In genomic region chr10:76437011-76437410, GRCh38 we compare ENCODE assay signal across 23 cellular contexts.
DNase-seq lines count a peak whose midpoint lies in the region; ATAC-seq and TF ChIP-seq lines count a peak whose summit lies in the region.
"Had no signal": no experiment of that assay in that cellular context is flagged by ENCODE, and none has a peak within 500 bp of the region (broad histone marks: within the 10 kb centered on the region; RNA-seq: fewer than 3 reads in every experiment).

No MANE protein-coding gene starts in this region.

- H3K4me2 ChIP-seq in trophoblast cell (ENCODE audit: low read length), result no peak overlapping the region

- intact Hi-C loops in cardiac septum (cut with DNase I), result loop anchor here (5.0 kb wide), 1 partner anchor 40 kb away; no protein-coding TSS in a partner anchor
- intact Hi-C loops in left ventricle myocardium superior (cut with micrococcal nuclease), result no loop called here
- intact Hi-C loops in transverse colon (cut with DNase I; ENCODE audit: low total_unique reads), result no loop called here

- H3K4me1 ChIP-seq in cardiac muscle cell (ENCODE audit: low read depth) (peaks cover 34% of the 10 kb centered on the region), trophoblast cell (ENCODE audit: control insufficient read depth in 1 of 2, insufficient read depth in 2 of 2, low read length in 2 of 2) (peaks cover 20 to 27% of the 10 kb centered on the region in 2 experiments), transverse colon (peaks cover 0 to 6% (median 2%) of the 10 kb centered on the region in 4 donors)

- H3K9me3 ChIP-seq in cardiac muscle cell (ENCODE audit: low read depth) (no peaks in the 10 kb centered on the region), trophoblast cell (ENCODE audit: insufficient read depth, low read depth, low read length) (no peaks in the 10 kb centered on the region), transverse colon (no peaks in the 10 kb centered on the region)
- H3K9me3 ChIP-seq: BE2C had no signal

- H4K12ac ChIP-seq in trophoblast cell (ENCODE audit: low read depth, low read length), result no peak overlapping the region

- H3K27ac ChIP-seq in cardiac muscle cell, result peak overlapping the region; percentile 87
- peak overlapping the region; percentile 6 for H3K27ac ChIP-seq in trophoblast cell (ENCODE audit: low read depth, low read length)
- H3K27ac ChIP-seq in transverse colon, result no peak overlapping the region

- no peak overlapping the region for H3K14ac ChIP-seq in trophoblast cell (ENCODE audit: low read length)

- H3K4ac ChIP-seq in trophoblast cell (ENCODE audit: low read depth, low read length), result no peak overlapping the region

- H4K8ac ChIP-seq in trophoblast cell (ENCODE audit: low read depth, low read length), result no peak overlapping the region

- H4K91ac ChIP-seq in trophoblast cell (ENCODE audit: low read depth, low read length), result peak overlapping the region; percentile 56

- no peak overlapping the region for H3K23ac ChIP-seq in trophoblast cell (ENCODE audit: low read length)

- H2BK5ac ChIP-seq in trophoblast cell (ENCODE audit: low read depth, low read length, poor library complexity), result peak overlapping the region; percentile 32

- H3K4me3 ChIP-seq in cardiac muscle cell (no peak overlapping the region), trophoblast cell (ENCODE audit: low read depth, low read length) (no peak overlapping the region), transverse colon (no peak overlapping the region)

- H2BK120ac ChIP-seq in trophoblast cell (ENCODE audit: insufficient read depth, low read length, poor library complexity), result peak overlapping the region; percentile 54

- H3K36me3 ChIP-seq in cardiac muscle cell (no peaks in the 10 kb centered on the region), trophoblast cell (ENCODE audit: control insufficient read depth in 1 of 2, insufficient read depth in 2 of 2, low read length in 2 of 2) (no peaks in the 10 kb centered on the region), transverse colon (no peaks in the 10 kb centered on the region)
- H3K36me3 ChIP-seq: BE2C had no signal

- H2AK5ac ChIP-seq in trophoblast cell (ENCODE audit: low read length), result peak overlapping the region; percentile 16

- H2BK12ac ChIP-seq in trophoblast cell (ENCODE audit: low read length), result peak overlapping the region; percentile 6

- H3K27me3 ChIP-seq in cardiac muscle cell, result no peaks in the 10 kb centered on the region
- H3K27me3 ChIP-seq in trophoblast cell (ENCODE audit: insufficient read depth, low read length), result no peaks in the 10 kb centered on the region
- no peaks in the 10 kb centered on the region for H3K27me3 ChIP-seq in transverse colon
- H3K27me3 ChIP-seq: BE2C had no signal

- H3K79me2 ChIP-seq in trophoblast cell (ENCODE audit: control insufficient read depth, insufficient read depth, low read length, poor library complexity), result peaks cover 6% of the 10 kb centered on the region

- no peak for TF ChIP-seq EP300 in transverse colon (IDR thresholded peaks at IDR 0.05; ENCODE audit: low read depth)

- TF ChIP-seq POLR2A in transverse colon (IDR thresholded peaks at IDR 0.05), result no peak

- in situ Hi-C loops in transverse colon (cut with MboI; ENCODE audit: low pct_ligation_motif_present in 1 of 4, low pct_unique_long_range_greater_than_20kb in 1 of 4, low sequenced_read_pairs in 3 of 4), result no loop called here

- H3K9ac ChIP-seq in trophoblast cell (ENCODE audit: low read length), result no peak overlapping the region

- ATAC-seq in left ventricle myocardium superior (peak; percentile 9), HG03520 (IDR thresholded peaks at IDR 0.05; ENCODE audit: unreplicated experiment) (no peak)
- ATAC-seq: HCT116, PC-3 had no signal

- DNase-seq in cardiac muscle cell (ENCODE audit: low read depth in 1 of 2, low spot score in 1 of 2) (no peak), cardiac septum (ENCODE audit: low spot score) (no peak), left ventricle myocardium superior (no peak), trophoblast cell (peak in 1 of 2 donors; percentile 14), transverse colon (no peak)
- no peak for DNase-seq in stimulated activated CD8-positive, alpha-beta memory T cell treated with anti-CD3 and anti-CD28 coated beads, Interleukin-4, amount 100 ng/mL, for 48 hours
- no peak for DNase-seq in activated T-cell treated with anti-CD3 and anti-CD28 coated beads, Interleukin-2, amount 50 U/mL, for 1 hour
- DNase-seq: BE2C; CD4-positive, CD25-positive, alpha-beta regulatory T cell; COR-L47; DMS 273 treated with DMSO at 0.1 percent for 48 hours; GDM1; GOT3; IMR-90; NCI-H1417 treated with DMSO at 0.1 percent for 48 hours; NCI-H187 treated with DMSO at 0.1 percent for 48 hours; NCI-H2227 treated with DMSO at 0.1 percent for 48 hours; NCI-H510A treated with DMSO at 0.1 percent for 48 hours; NCI-H774; PC-3; RPMI8226 had no signal

- H2AFZ ChIP-seq in trophoblast cell (ENCODE audit: insufficient read depth, low read length, poor library complexity), result no peak overlapping the region

- TF ChIP-seq CTCF in cardiac muscle cell (IDR thresholded peaks at IDR 0.05; ENCODE audit: low read depth, low read length) (no peak), transverse colon (IDR thresholded peaks at IDR 0.05) (no peak)

- H3K18ac ChIP-seq in trophoblast cell (ENCODE audit: low read length), result no peak overlapping the region

- WGBS in trophoblast cell (ENCODE audit: extremely low coverage, insufficient coverage, insufficient read length), result no CpG with 5 or more reads among the region's 1 CpG
- 77 to 86% methylated on average over 1 of the region's 1 CpG for WGBS in transverse colon (ENCODE audit: low coverage in 1 of 2), 2 donors

- H3K79me1 ChIP-seq in trophoblast cell (ENCODE audit: low read length), result peaks cover 31% of the 10 kb centered on the region

Comparison
In these comparisons a context has a peak if more than half of its experiments do, and no peak if none do; other contexts are left out.
1. H3K27ac ChIP-seq: peak in cardiac muscle cell (single experiment) and trophoblast cell (single experiment); none in transverse colon (0 of 4).